ENCODE assay signal across 16 cellular contexts in genomic region chr3:182450942-182451607, GRCh38.
"Had no signal": no experiment of that assay in that cellular context is flagged by ENCODE, and none has a peak within 500 bp of the region (broad histone marks: within the 10 kb centered on the region; RNA-seq: fewer than 3 reads in every experiment).

No MANE protein-coding gene starts in this region.

- H3K9me3 ChIP-seq: ascending aorta, esophagus squamous epithelium had no signal

- DNase-seq: activated CD4-positive, alpha-beta memory T cell treated with anti-CD3 and anti-CD28 coated beads, Interleukin-2, amount 10 ng/mL, durations not matched to agents 7 days and 5 days; activated CD4-positive, alpha-beta T cell treated with anti-CD3 and anti-CD28 coated beads for 1 hour; activated gamma-delta T cell treated with Interleukin-2 at 50 U/mL for 16 hours; activated T-cell treated with anti-CD3 and anti-CD28 coated beads, Interleukin-2, amount 50 U/mL, for 48 hours; dorsolateral prefrontal cortex; esophagus squamous epithelium; foreskin fibroblast; glutamatergic neuron; left lung; natural killer cell; spleen; stimulated activated CD4-positive, alpha-beta T cell treated with anti-CD3 and anti-CD28 coated beads, Interleukin-1b, Interleukin-23, amount 100 ng/mL, for 48 hours; stimulated activated naive CD4-positive, alpha-beta T cell; substantia nigra had no signal

- H3K27ac Mint-ChIP-seq: activated CD4-positive, alpha-beta memory T cell treated with anti-CD3 and anti-CD28 coated beads, Interleukin-2, amount 10 ng/mL, durations not matched to agents 7 days and 5 days; natural killer cell; type B pancreatic cell had no signal

- H3K4me3 Mint-ChIP-seq: activated CD4-positive, alpha-beta memory T cell treated with anti-CD3 and anti-CD28 coated beads, Interleukin-2, amount 10 ng/mL, durations not matched to agents 7 days and 5 days; natural killer cell; type B pancreatic cell had no signal

- H3K4me3 ChIP-seq: ascending aorta, dorsolateral prefrontal cortex, esophagus squamous epithelium, left lung, spleen had no signal

- H3K27me3 Mint-ChIP-seq: activated CD4-positive, alpha-beta memory T cell treated with anti-CD3 and anti-CD28 coated beads, Interleukin-2, amount 10 ng/mL, durations not matched to agents 7 days and 5 days; type B pancreatic cell had no signal

- H3K27me3 ChIP-seq: ascending aorta, dorsolateral prefrontal cortex, esophagus squamous epithelium, left lung, spleen had no signal

- H3K4me1 ChIP-seq: ascending aorta, esophagus squamous epithelium, left lung, spleen had no signal

- H3K36me3 Mint-ChIP-seq: natural killer cell, type B pancreatic cell had no signal

- H3K4me1 Mint-ChIP-seq: activated CD4-positive, alpha-beta memory T cell treated with anti-CD3 and anti-CD28 coated beads, Interleukin-2, amount 10 ng/mL, durations not matched to agents 7 days and 5 days; natural killer cell had no signal

- H3K27ac ChIP-seq: ascending aorta, dorsolateral prefrontal cortex, esophagus squamous epithelium, left lung, spleen had no signal

- H3K36me3 ChIP-seq: ascending aorta, esophagus squamous epithelium, left lung, spleen had no signal

- H3K9me3 Mint-ChIP-seq: activated CD4-positive, alpha-beta memory T cell treated with anti-CD3 and anti-CD28 coated beads, Interleukin-2, amount 10 ng/mL, durations not matched to agents 7 days and 5 days had no signal
